ENCODE assay signal across 9 cellular contexts in genomic region chr18:70337139-70337972, GRCh38. TPM values are rescaled to one million over a fixed set of nuclear protein-coding genes. Genes with fewer than 3 reads are reported as not detected.
DNase-seq lines count a peak whose midpoint lies in the region; ATAC-seq, FAIRE-seq and TF ChIP-seq lines count a peak whose summit lies in the region.
"Had no signal": no experiment of that assay in that cellular context is flagged by ENCODE, and none has a peak within 500 bp of the region (broad histone marks: within the 10 kb centered on the region; RNA-seq: fewer than 3 reads in every experiment).

No MANE protein-coding gene starts in this region.

- no peak overlapping the region for H3K56ac ChIP-seq in H9 (ENCODE audit: insufficient read length, low read depth, low read length)

- H2BK12ac ChIP-seq in H9 (ENCODE audit: insufficient read length, low read depth, low read length): no peak overlapping the region

- H2AFZ ChIP-seq in H9 (ENCODE audit: low read length): no peak overlapping the region

- no peak overlapping the region for H3K4me2 ChIP-seq in H9 (ENCODE audit: insufficient read depth, insufficient read length, low read length)

- H2BK20ac ChIP-seq in H9 (ENCODE audit: low read depth, low read length, poor library complexity, severe bottlenecking): no peak overlapping the region

- H3K36me3 ChIP-seq in RWPE2 (ENCODE audit: low read depth): peaks cover 5% of the 10 kb centered on the region
- H3K36me3 ChIP-seq in small intestine (ENCODE audit: control insufficient read depth in 2 of 2, insufficient read depth in 2 of 2, low read length in 2 of 2): peaks cover 0 to 2% of the 10 kb centered on the region in 2 donors
- H3K36me3 ChIP-seq in vagina: peaks cover 0 to 4% of the 10 kb centered on the region in 2 donors

- H4K8ac ChIP-seq in H9 (replicated peaks; ENCODE audit: insufficient read length, low read depth, low read length): no peak overlapping the region

- H3K23ac ChIP-seq in H9 (ENCODE audit: insufficient read length, low read depth, low read length): no peak overlapping the region

- no peak for FAIRE-seq in small intestine (lab: Jason Lieb, UNC)

- peak; percentile 92 for ATAC-seq in RWPE2 (ENCODE audit: low read depth)
- ATAC-seq in GM21367 (IDR thresholded peaks at IDR 0.05; ENCODE audit: unreplicated experiment): no peak
- no peak for ATAC-seq in HG03045 (IDR thresholded peaks at IDR 0.05; ENCODE audit: unreplicated experiment)

- TF ChIP-seq POLR2A in vagina (IDR thresholded peaks at IDR 0.05): no peak

- no peak overlapping the region for H3K4me3 ChIP-seq in RWPE2 (ENCODE audit: severe bottlenecking)
- H3K4me3 ChIP-seq in small intestine (ENCODE audit: low read depth in 1 of 2, low read length in 2 of 2): no peak overlapping the region
- H3K4me3 ChIP-seq in vagina: no peak overlapping the region

- H3K14ac ChIP-seq in H9 (ENCODE audit: insufficient read depth, low read length): no peak overlapping the region

- H3K27ac ChIP-seq in H9 (ENCODE audit: insufficient read length, low read depth, low read length) (no peak overlapping the region), RWPE2 (ENCODE audit: poor library complexity, severe bottlenecking) (peak overlapping the region; percentile 90), small intestine (ENCODE audit: low read depth in 1 of 2, low read length in 1 of 2) (no peak overlapping the region), vagina (no peak overlapping the region)

- H2BK15ac ChIP-seq in H9 (ENCODE audit: low read depth, low read length): no peak overlapping the region

- no peak for TF ChIP-seq CTCF in H9 (conservative IDR thresholded peaks at IDR 0.05)
- TF ChIP-seq CTCF in RWPE2 (IDR thresholded peaks at IDR 0.05; ENCODE audit: poor library complexity, severe bottlenecking): no peak
- no peak for TF ChIP-seq CTCF in vagina (IDR thresholded peaks at IDR 0.05)

- peaks cover 16 to 31% (median 25%) of the 10 kb centered on the region in 3 experiments for H3K36me3 Mint-ChIP-seq in H9 (ENCODE audit: insufficient read depth in 1 of 3, low read depth in 3 of 3)

- peaks cover 7% of the 10 kb centered on the region for H3K9me3 ChIP-seq in H9 (ENCODE audit: control insufficient read depth, low read depth, low read length)
- H3K9me3 ChIP-seq in RWPE2 (ENCODE audit: severe bottlenecking): peaks cover 4% of the 10 kb centered on the region
- no peaks in the 10 kb centered on the region for H3K9me3 ChIP-seq in small intestine (ENCODE audit: control insufficient read depth, low read depth)
- no peaks in the 10 kb centered on the region for H3K9me3 ChIP-seq in vagina

- peaks cover 13 to 16% of the 10 kb centered on the region in 2 experiments for H3K4me1 Mint-ChIP-seq in H9

- no CpG with 5 or more reads among the region's 4 CpGs for WGBS in H9 (ENCODE audit: extremely low coverage, insufficient read length, low lambda C conversion rate)
- 77 to 92% (median 89%) methylated on average over 4 of the region's 4 CpGs for WGBS in small intestine, 3 donors

- no peaks in the 10 kb centered on the region for H3K27me3 Mint-ChIP-seq in H9 (ENCODE audit: low read depth)
- H3K27me3 Mint-ChIP-seq: dendritic cell treated with granulocyte-macrophage colony-stimulating factor and Interleukin-4, amounts not matched to agents 40 ng/mL and 50 ng/mL, for 4 days had no signal

- H3K9ac ChIP-seq in H9 (ENCODE audit: extremely low read depth, insufficient read length, low read length): no peak overlapping the region

- peaks cover 6 to 9% of the 10 kb centered on the region in 2 experiments; a peak in 4 of 5 replicates for H3K9me3 Mint-ChIP-seq in H9
- H3K9me3 Mint-ChIP-seq: dendritic cell treated with granulocyte-macrophage colony-stimulating factor and Interleukin-4, amounts not matched to agents 40 ng/mL and 50 ng/mL, for 4 days had no signal

- H2BK120ac ChIP-seq in H9 (ENCODE audit: low read depth, low read length, poor library complexity, severe bottlenecking): no peak overlapping the region

- H2AK5ac ChIP-seq in H9 (ENCODE audit: insufficient read length, low read length): no peak overlapping the region

- no peak overlapping the region for H3K4ac ChIP-seq in H9 (ENCODE audit: low read depth, low read length)

- H3K18ac ChIP-seq in H9 (ENCODE audit: insufficient read length, low read depth, low read length): no peak overlapping the region

- H4K5ac ChIP-seq in H9 (ENCODE audit: insufficient read length, low read depth, low read length): no peak overlapping the region

- H3K4me1 ChIP-seq in H9 (ENCODE audit: insufficient read depth, low read length): no peaks in the 10 kb centered on the region
- peaks cover 40% of the 10 kb centered on the region for H3K4me1 ChIP-seq in RWPE2 (ENCODE audit: insufficient read depth, poor library complexity, severe bottlenecking)
- H3K4me1 ChIP-seq in small intestine (ENCODE audit: control insufficient read depth in 2 of 2, insufficient read depth in 1 of 2, low read depth in 1 of 2, low read length in 1 of 2): no peaks in the 10 kb centered on the region
- no peaks in the 10 kb centered on the region for H3K4me1 ChIP-seq in vagina

- no peak overlapping the region for H3K4me3 Mint-ChIP-seq in H9
- H3K4me3 Mint-ChIP-seq: dendritic cell treated with granulocyte-macrophage colony-stimulating factor and Interleukin-4, amounts not matched to agents 40 ng/mL and 50 ng/mL, for 4 days had no signal

- H3K79me1 ChIP-seq in H9 (ENCODE audit: insufficient read depth, low read depth, low read length, poor library complexity, severe bottlenecking): no peaks in the 10 kb centered on the region

- no peaks in the 10 kb centered on the region for H4K20me1 ChIP-seq in H9 (ENCODE audit: control insufficient read depth, insufficient read depth, insufficient read length)

- H3K27me3 ChIP-seq in H9 (ENCODE audit: insufficient read depth, low read length) (no peaks in the 10 kb centered on the region), RWPE2 (ENCODE audit: insufficient read depth, poor library complexity, severe bottlenecking) (no peaks in the 10 kb centered on the region), small intestine (ENCODE audit: control insufficient read depth in 2 of 2, insufficient read depth in 2 of 2, low read length in 2 of 2) (no peaks in the 10 kb centered on the region), vagina (no peaks in the 10 kb centered on the region)

- H3K79me2 ChIP-seq in H9 (ENCODE audit: insufficient read depth, low read length): no peaks in the 10 kb centered on the region

- intact Hi-C loops in vagina (cut with DNase I): no loop called here

- DNase-seq in H9 (peak; percentile 69), RWPE2 (ENCODE audit: low spot score) (peak; percentile 70), foreskin melanocyte (peak; percentile 65), small intestine (peak; percentile 80), vagina (ENCODE audit: extremely low spot score in 2 of 2) (no peak)
- no peak for DNase-seq in stimulated activated CD4-positive, alpha-beta T cell treated with anti-CD3 and anti-CD28 coated beads, Interleukin-2, amount 100 ng/mL, for 48 hours

- H2BK5ac ChIP-seq in H9 (ENCODE audit: insufficient read length, low read length): no peak overlapping the region

- H3K23me2 ChIP-seq in H9 (ENCODE audit: insufficient read length, low read depth, low read length, poor library complexity, severe bottlenecking): no peaks in the 10 kb centered on the region

- H4K91ac ChIP-seq in H9 (ENCODE audit: insufficient read length, low read depth, low read length): no peak overlapping the region

- H3K27ac Mint-ChIP-seq in H9: peak overlapping the region in 2 of 3 experiments; percentile 93 to 97; a peak in 4 of 7 replicates
- H3K27ac Mint-ChIP-seq: dendritic cell treated with granulocyte-macrophage colony-stimulating factor and Interleukin-4, amounts not matched to agents 40 ng/mL and 50 ng/mL, for 4 days had no signal

- no peak overlapping the region for H3T11ph ChIP-seq in H9 (ENCODE audit: low read length)

RNA-seq across cellular contexts. Expression of gene SOCS6, which starts 48.5 kb away (rescaled TPM):
- total RNA-seq in H9 (2021) (24.5 and 26.0 TPM in 2 replicates), vagina (16.0 TPM)
- polyA plus RNA-seq in small intestine: 10 to 100 TPM; 10.3 to 15.4 (median 10.9) TPM

Comparison
In these comparisons a context has a peak if more than half of its experiments do, and no peak if none do; other contexts are left out.
1. DNase-seq: peak in H9 (single experiment), RWPE2 (single experiment), foreskin melanocyte (single experiment) and small intestine (single experiment); none in vagina (0 of 2) and stimulated activated CD4-positive, alpha-beta T cell treated with anti-CD3 and anti-CD28 coated beads, Interleukin-2, amount 100 ng/mL, for 48 hours (0 of 2).